In genomic region chr17:15181333-15181732, GRCh38 we compare ENCODE assay signal across 22 cellular contexts.
A peak's percentile ranks its signal among the peaks of the same experiment; 100 is the strongest.
DNase-seq lines count a peak whose midpoint lies in the region; ATAC-seq, FAIRE-seq and TF ChIP-seq lines count a peak whose summit lies in the region.
"Had no signal": no experiment of that assay in that cellular context is flagged by ENCODE, and none has a peak within 500 bp of the region (broad histone marks: within the 10 kb centered on the region; RNA-seq: fewer than 3 reads in every experiment).

No MANE protein-coding gene starts in this region.

- 50 to 55% methylated on average over 8 of the region's 8 CpGs for WGBS in tibial nerve, 2 donors
- 5% methylated on average over 4 of the region's 8 CpGs for WGBS in HepG2 (ENCODE audit: low lambda C conversion rate)

- H3K79me2 ChIP-seq in HepG2 (ENCODE audit: insufficient read depth, low read length) = no peaks in the 10 kb centered on the region

- H3K27me3 Mint-ChIP-seq in WTC11 (ENCODE audit: low read depth) = no peaks in the 10 kb centered on the region; the same call in 1 of the 2 replicates

- no peaks in the 10 kb centered on the region for H3K36me3 ChIP-seq in tibial nerve
- H3K36me3 ChIP-seq in HepG2 (replicated peaks in 1 of 2; ENCODE audit: control insufficient read depth in 1 of 2, insufficient read depth in 2 of 2, low read length in 2 of 2) = no peaks in the 10 kb centered on the region
- H3K36me3 ChIP-seq: BE2C had no signal

- no peaks in the 10 kb centered on the region for H4K20me1 ChIP-seq in HepG2 (ENCODE audit: insufficient read depth, low read length)

- in situ Hi-C loops in HepG2 (cut with HindIII; ENCODE audit: extremely low pct_ligation_motif_present, low pct_unique_long_range_greater_than_20kb) = no loop called here

- H3K4me3 Mint-ChIP-seq in WTC11 = no peak overlapping the region
- H3K4me3 Mint-ChIP-seq: CD4-positive, alpha-beta memory T cell had no signal

- TF ChIP-seq CTCF in AG10803 (conservative IDR thresholded peaks at IDR 0.05; ENCODE audit: low read length) (no peak), WTC11 (IDR thresholded peaks at IDR 0.05) (no peak), fibroblast of mammary gland (conservative IDR thresholded peaks at IDR 0.05; ENCODE audit: control insufficient read depth, insufficient read depth, low read depth, low read length) (no peak), tibial nerve (IDR thresholded peaks at IDR 0.05) (no peak), HepG2 (CRISPR knock-in tag; IDR thresholded peaks at IDR 0.05) (no peak)

- POLR2A ChIA-PET in WTC11 (lab: Charles Lee) = no interaction called here
- POLR2A ChIA-PET in HepG2 (lab: Yijun Ruan, JAX) = no interaction called here

- peak overlapping the region; percentile 79; the same call in 1 of the 2 replicates for H3K27ac Mint-ChIP-seq in WTC11

- ATAC-seq in WTC11 = no peak
- no peak for ATAC-seq in HepG2

- CTCF ChIA-PET in WTC11 (lab: Charles Lee) = interaction anchor here (0.7 to 1.0 kb wide), 3 partner anchors 10 to 386 kb away, joined by 3 to 6 read pairs (median 4); no protein-coding TSS in a partner anchor
- CTCF ChIA-PET in HepG2 (lab: Yijun Ruan, JAX; ENCODE audit: low intra/inter-chr PET ratio, low total read pairs) = no interaction called here

- H3K27ac ChIP-seq in tibial nerve = peak overlapping the region in 2 of 4 donors; percentile 55 to 72
- no peak overlapping the region for H3K27ac ChIP-seq in HepG2 (ENCODE audit: extremely low read length, insufficient read depth, low read length)
- H3K27ac ChIP-seq: C4-2B had no signal

- H3K36me3 Mint-ChIP-seq in WTC11 = no peaks in the 10 kb centered on the region
- H3K36me3 Mint-ChIP-seq: CD4-positive, alpha-beta memory T cell had no signal

- H3K4me1 Mint-ChIP-seq in WTC11 = peaks cover 42% of the 10 kb centered on the region
- H3K4me1 Mint-ChIP-seq: CD4-positive, alpha-beta memory T cell had no signal

- H3K4me1 ChIP-seq in tibial nerve = peaks cover 0 to 9% (median 3%) of the 10 kb centered on the region in 4 donors
- peaks cover 9% of the 10 kb centered on the region; the same call in 1 of the 2 replicates for H3K4me1 ChIP-seq in HepG2 (ENCODE audit: insufficient read depth, low read length)
- H3K4me1 ChIP-seq: BE2C had no signal

- TF ChIP-seq RAD21 in HepG2 (CRISPR knock-in tag; IDR thresholded peaks at IDR 0.05) = no peak

- 0 out of 2 replicates have a peak, but pooled peaks cover 3% of the 10 kb centered on the region for H3K9me3 Mint-ChIP-seq in WTC11

- no peak overlapping the region for H3K4me2 ChIP-seq in HepG2 (ENCODE audit: low read depth, low read length)

- no peak overlapping the region for H2AFZ ChIP-seq in HepG2 (ENCODE audit: low read length)

- no TSS peak for BruUV-seq in HepG2 (replicated peaks; lab: Mats Ljungman, UMichigan)

- TF ChIP-seq EP300 in tibial nerve (IDR thresholded peaks at IDR 0.05) (peak; percentile 33 to 43), HepG2 (IDR thresholded peaks at IDR 0.05; ENCODE audit: low read depth in 2 of 2, low read length in 2 of 2) (no peak), HepG2 (CRISPR knock-in tag; IDR thresholded peaks at IDR 0.05; ENCODE audit: borderline replicate concordance) (no peak)

- intact Hi-C loops in HepG2 (cut with micrococcal nuclease; ENCODE audit: unreplicated experiment) = no loop called here

- DNase-seq in AG10803 (ENCODE audit: low read depth) = peak; percentile 27
- DNase-seq in WTC11 (ENCODE audit: low spot score) = no peak
- peak; percentile 19 for DNase-seq in fibroblast of mammary gland (ENCODE audit: low read depth)
- no peak for DNase-seq in tibial nerve (ENCODE audit: low spot score in 2 of 2)
- DNase-seq in SK-N-DZ (ENCODE audit: low spot score) = no peak
- DNase-seq in HepG2 (ENCODE audit: low spot score) = no peak
- DNase-seq in cerebellar nuclear complex (lab: John Stamatoyannopoulos, UW) = no peak
- DNase-seq: 8988T; BE2C; CD4-positive, alpha-beta memory T cell; COR-L47; DMS153; DMS79 treated with DMSO at 0.1 percent for 48 hours; EL; H7; Kasumi-1; KBM-7 had no signal

- no peaks in the 10 kb centered on the region for H3K27me3 ChIP-seq in tibial nerve
- peaks cover 0 to 20% of the 10 kb centered on the region in 2 experiments; a peak in 4 of 5 replicates for H3K27me3 ChIP-seq in HepG2 (ENCODE audit: control insufficient read depth in 1 of 2, insufficient read depth in 2 of 2, low read length in 2 of 2)
- H3K27me3 ChIP-seq: BE2C had no signal

- H3K9ac ChIP-seq in HepG2 (ENCODE audit: insufficient read depth, low read depth, low read length) = no peak overlapping the region

- no peak for FAIRE-seq in HepG2 (lab: Jason Lieb, UNC)
- FAIRE-seq: D721Med, G401.6, GM12892, HTR-8/SVneo had no signal

- H3K9me3 ChIP-seq in tibial nerve (no peaks in the 10 kb centered on the region), HepG2 (ENCODE audit: low read length) (no peaks in the 10 kb centered on the region)
- H3K9me3 ChIP-seq: BE2C had no signal

- TF ChIP-seq POLR2A in tibial nerve (IDR thresholded peaks at IDR 0.05) (no peak), HepG2 (IDR thresholded peaks at IDR 0.05; ENCODE audit: insufficient read depth in 1 of 2, low read depth in 2 of 2, low read length in 2 of 2) (no peak)

- H3K4me3 ChIP-seq in AG10803 (ENCODE audit: low read length) (no peak overlapping the region), fibroblast of mammary gland (ENCODE audit: control insufficient read depth, low read depth, low read length) (no peak overlapping the region), tibial nerve (no peak overlapping the region), HepG2 (replicated peaks in 1 of 3; ENCODE audit: insufficient read depth in 1 of 3, low read depth in 2 of 3, low read length in 3 of 3) (no peak overlapping the region)

TF ChIP-seq in WTC11, 78 proteins besides CTCF, POLR2A, EP300 and RAD21:
- TF ChIP-seq GTF2I (CRISPR knock-in tag; conservative IDR thresholded peaks at IDR 0.05) (no peak), ZNF232 (CRISPR knock-in tag; IDR thresholded peaks at IDR 0.05) (no peak), ARID4B (CRISPR knock-in tag; IDR thresholded peaks at IDR 0.05; ENCODE audit: borderline replicate concordance) (no peak)

TF ChIP-seq in HepG2, 621 proteins besides CTCF, POLR2A, EP300 and RAD21:
- TF ChIP-seq MBD4 (IDR thresholded peaks at IDR 0.05; ENCODE audit: borderline replicate concordance, low read length) (no peak), ZNF614 (CRISPR knock-in tag; IDR thresholded peaks at IDR 0.05; ENCODE audit: borderline replicate concordance) (no peak), KLF9 (CRISPR knock-in tag; IDR thresholded peaks at IDR 0.05; ENCODE audit: low read depth) (no peak), STAT5B (CRISPR knock-in tag; IDR thresholded peaks at IDR 0.05) (no peak), SALL1 (CRISPR knock-in tag; IDR thresholded peaks at IDR 0.05) (no peak), THAP11 (CRISPR knock-in tag; IDR thresholded peaks at IDR 0.05) (no peak), NFE2 (CRISPR knock-in tag; IDR thresholded peaks at IDR 0.05) (no peak), EEA1 (CRISPR knock-in tag; IDR thresholded peaks at IDR 0.05; ENCODE audit: borderline replicate concordance) (no peak), ZNF605 (CRISPR knock-in tag; IDR thresholded peaks at IDR 0.05) (no peak), NR2F2 (IDR thresholded peaks at IDR 0.05; ENCODE audit: borderline replicate concordance, low read depth) (no peak), SOX6 (IDR thresholded peaks at IDR 0.05) (no peak), SOX6 (CRISPR knock-in tag; IDR thresholded peaks at IDR 0.05) (no peak), ESRRA (CRISPR knock-in tag; IDR thresholded peaks at IDR 0.05; ENCODE audit: low read depth) (no peak)

Comparison
In these comparisons a context has a peak if more than half of its experiments do, and no peak if none do; other contexts are left out.
1. DNase-seq: peak in AG10803 (single experiment) and fibroblast of mammary gland (single experiment); none in WTC11 (single experiment), tibial nerve (0 of 2), SK-N-DZ (single experiment), HepG2 (single experiment) and cerebellar nuclear complex (0 of 2).